Comparison of ENCODE assay signal across 23 cellular contexts in the genomic region with DNA sequence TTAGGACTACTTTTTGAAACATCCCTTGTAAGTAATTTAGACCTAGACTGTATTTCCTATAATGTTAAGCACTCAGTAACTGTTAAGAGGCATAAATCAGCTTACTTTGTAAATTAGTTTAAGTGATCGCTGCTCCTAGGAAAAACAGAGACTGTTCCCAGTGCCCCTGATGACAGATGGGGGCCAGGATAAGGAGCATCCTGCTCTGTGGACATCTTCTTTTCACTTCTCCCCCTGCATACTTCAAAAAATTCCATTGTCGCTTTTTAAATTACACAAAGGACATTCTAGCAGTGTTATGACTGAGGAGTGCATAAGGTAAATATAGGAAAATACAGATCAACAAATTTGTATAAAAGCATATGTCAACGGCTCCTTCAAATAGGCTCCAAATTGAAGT.
"Had no signal": no experiment of that assay in that cellular context is flagged by ENCODE, and none has a peak within 500 bp of the region (broad histone marks: within the 10 kb centered on the region; RNA-seq: fewer than 3 reads in every experiment).

No MANE protein-coding gene starts in this region.

- DNase-seq: activated CD4-positive, alpha-beta T cell treated with anti-CD3 and anti-CD28 coated beads for 4 hours; activated CD4-positive, alpha-beta T cell treated with anti-CD3 and anti-CD28 coated beads, Interleukin-2, amount 50 U/mL, for 48 hours; activated CD4-positive, CD25-positive, alpha-beta regulatory T cell; activated CD8-positive, alpha-beta memory T cell treated with anti-CD3 and anti-CD28 coated beads, Interleukin-2, amount 50 U/mL, for 48 hours; activated naive CD4-positive, alpha-beta T cell treated with anti-CD3 and anti-CD28 coated beads for 36 hours; activated T-cell treated with anti-CD3 and anti-CD28 coated beads, Interleukin-2, amount 50 U/mL, for 48 hours; amygdala; cerebellar nuclear complex; endodermal cell; esophagus squamous epithelium; gastrocnemius medialis; heart right ventricle; left lung; spleen; stimulated activated CD4-positive, alpha-beta T cell treated with anti-CD3 and anti-CD28 coated beads, Interleukin-4, amount 100 ng/mL, for 24 hours; stimulated activated naive CD4-positive, alpha-beta T cell treated with Interleukin-2 at 50 U/mL for 16 hours; substantia nigra; thyroid gland; upper lobe of right lung had no signal

- H3K4me1 ChIP-seq: esophagus squamous epithelium, gastrocnemius medialis, heart right ventricle, left lung, thyroid gland, upper lobe of right lung had no signal

- H3K27ac Mint-ChIP-seq: activated naive CD4-positive, alpha-beta T cell treated with anti-CD3 and anti-CD28 coated beads for 36 hours; endodermal cell; naive thymus-derived CD4-positive, alpha-beta T cell; progenitor cell of endocrine pancreas had no signal

- H3K9me3 Mint-ChIP-seq: activated naive CD4-positive, alpha-beta T cell treated with anti-CD3 and anti-CD28 coated beads for 36 hours; endodermal cell; naive thymus-derived CD4-positive, alpha-beta T cell had no signal

- ATAC-seq: gastrocnemius medialis; left lung; naive thymus-derived CD4-positive, alpha-beta T cell; upper lobe of right lung had no signal

- H3K9me3 ChIP-seq: esophagus squamous epithelium, gastrocnemius medialis, heart right ventricle, left lung, spleen, thyroid gland, upper lobe of right lung had no signal

- H3K27ac ChIP-seq: coronary artery, esophagus squamous epithelium, gastrocnemius medialis, heart right ventricle, left lung, spleen, thyroid gland, upper lobe of right lung had no signal

- H3K27me3 ChIP-seq: thyroid gland had no signal

- H3K36me3 ChIP-seq: esophagus squamous epithelium, gastrocnemius medialis, heart right ventricle, left lung, spleen, thyroid gland, upper lobe of right lung had no signal

- H3K4me3 ChIP-seq: coronary artery, esophagus squamous epithelium, gastrocnemius medialis, heart right ventricle, left lung, lung, spleen, thyroid gland, upper lobe of right lung had no signal

- H3K4me3 Mint-ChIP-seq: activated naive CD4-positive, alpha-beta T cell treated with anti-CD3 and anti-CD28 coated beads for 36 hours; endodermal cell had no signal
